16 cellular contexts compared by ENCODE assay signal in genomic region chr19:2527171-2527570, GRCh38.
"Had no signal": no experiment of that assay in that cellular context is flagged by ENCODE, and none has a peak within 500 bp of the region (broad histone marks: within the 10 kb centered on the region; RNA-seq: fewer than 3 reads in every experiment).

No MANE protein-coding gene starts in this region.

- H3K4me3 ChIP-seq: colonic mucosa, hepatocyte, upper lobe of left lung had no signal

- H3K27me3 Mint-ChIP-seq: activated CD8-positive, alpha-beta T cell treated with anti-CD3 and anti-CD28 coated beads for 36 hours; naive B cell had no signal

- H3K36me3 ChIP-seq: colonic mucosa, upper lobe of left lung, WERI-Rb-1 had no signal

- H3K9me3 Mint-ChIP-seq: activated CD8-positive, alpha-beta T cell treated with anti-CD3 and anti-CD28 coated beads for 36 hours; activated T-cell treated with anti-CD3 and anti-CD28 coated beads, Interleukin-2, amount 50 U/mL, for 4 hours; T-helper 1 cell treated with Interleukin-12 subunit alpha and Interleukin-12 subunit beta and Interleukin-4 antibody, amounts not matched to agents 30 μg/mL and 1 μg/mL, for 36 hours had no signal

- H3K27ac Mint-ChIP-seq: activated CD8-positive, alpha-beta T cell treated with anti-CD3 and anti-CD28 coated beads for 36 hours; activated naive CD4-positive, alpha-beta T cell treated with anti-CD3 and anti-CD28 coated beads, Interleukin-2, amount 50 U/mL, for 72 hours; T-helper 1 cell treated with Interleukin-12 subunit alpha and Interleukin-12 subunit beta and Interleukin-4 antibody, amounts not matched to agents 30 μg/mL and 1 μg/mL, for 36 hours had no signal

- H3K27me3 ChIP-seq: colonic mucosa, hepatocyte, upper lobe of left lung had no signal

- H3K79me2 ChIP-seq: hepatocyte had no signal

- H3K4me1 ChIP-seq: colonic mucosa had no signal

- H2AFZ ChIP-seq: hepatocyte had no signal

- H3K36me3 Mint-ChIP-seq: activated naive CD4-positive, alpha-beta T cell treated with anti-CD3 and anti-CD28 coated beads, Interleukin-2, amount 50 U/mL, for 72 hours had no signal

- H3K27ac ChIP-seq: colonic mucosa, hepatocyte, upper lobe of left lung, WERI-Rb-1 had no signal

- H3K4me2 ChIP-seq: hepatocyte had no signal

- DNase-seq: activated CD4-positive, alpha-beta T cell treated with anti-CD3 and anti-CD28 coated beads for 48 hours; activated CD8-positive, alpha-beta T cell treated with anti-CD3 and anti-CD28 coated beads for 36 hours; activated gamma-delta T cell; activated T-cell treated with anti-CD3 and anti-CD28 coated beads, Interleukin-2, amount 50 U/mL, for 4 hours; central memory CD4-positive, alpha-beta T cell; colonic mucosa; naive B cell; stimulated activated CD4-positive, alpha-beta T cell treated with anti-CD3 and anti-CD28 coated beads, Interleukin-4, amount 100 ng/mL, for 1 hour; stimulated activated naive CD4-positive, alpha-beta T cell; upper lobe of left lung; WERI-Rb-1 had no signal

- H3K4me3 Mint-ChIP-seq: activated CD8-positive, alpha-beta T cell treated with anti-CD3 and anti-CD28 coated beads for 36 hours; activated T-cell treated with anti-CD3 and anti-CD28 coated beads, Interleukin-2, amount 50 U/mL, for 4 hours; naive B cell; T-helper 1 cell treated with Interleukin-12 subunit alpha and Interleukin-12 subunit beta and Interleukin-4 antibody, amounts not matched to agents 30 μg/mL and 1 μg/mL, for 36 hours had no signal

- H3K9me3 ChIP-seq: colonic mucosa, upper lobe of left lung had no signal

- ATAC-seq: activated CD8-positive, alpha-beta T cell treated with anti-CD3 and anti-CD28 coated beads for 36 hours; activated naive CD4-positive, alpha-beta T cell treated with anti-CD3 and anti-CD28 coated beads, Interleukin-2, amount 50 U/mL, for 72 hours; activated T-cell treated with anti-CD3 and anti-CD28 coated beads, Interleukin-2, amount 50 U/mL, for 4 hours; esophagus mucosa; left lobe of liver had no signal
